Comparison of ENCODE assay signal across 16 cellular contexts in the genomic region with DNA sequence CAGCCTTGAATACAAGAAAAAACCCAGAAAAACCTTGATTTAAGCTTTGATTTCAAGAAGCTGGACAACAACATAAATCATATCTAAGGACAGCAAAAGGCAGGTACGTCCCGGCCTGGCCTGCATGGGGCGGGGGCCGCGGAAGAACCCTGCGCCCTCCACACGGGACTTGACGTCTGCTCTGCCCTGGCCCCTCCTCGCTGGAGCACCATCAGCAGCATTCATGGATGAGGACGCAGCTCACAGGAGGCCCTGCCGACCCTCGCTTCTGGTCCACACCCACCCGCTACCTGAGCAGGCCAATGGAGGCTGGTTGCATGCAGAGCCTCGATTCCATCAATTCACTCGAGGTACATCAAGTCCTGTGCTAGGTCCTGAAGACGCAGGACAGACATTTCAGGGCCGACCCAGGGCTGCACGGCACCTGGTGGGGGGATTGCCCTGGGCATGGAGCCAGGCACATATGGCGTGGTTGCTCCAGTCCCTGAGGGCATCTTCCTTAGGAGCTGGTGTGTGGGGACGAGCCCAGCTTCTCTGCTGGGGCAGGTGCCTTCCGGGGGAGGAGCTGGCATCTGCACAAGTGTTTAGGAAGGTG.
DNase-seq lines count a peak whose midpoint lies in the region; ATAC-seq and TF ChIP-seq lines count a peak whose summit lies in the region.
"Had no signal": no experiment of that assay in that cellular context is flagged by ENCODE, and none has a peak within 500 bp of the region (broad histone marks: within the 10 kb centered on the region; RNA-seq: fewer than 3 reads in every experiment).

No MANE protein-coding gene starts in this region.

- no peak overlapping the region for H3K27ac Mint-ChIP-seq in activated CD4-positive, alpha-beta T cell treated with anti-CD3 and anti-CD28 coated beads, Interleukin-2, amount 10 ng/mL, durations not matched to agents 7 days and 5 days
- H3K27ac Mint-ChIP-seq in H9 (no peak overlapping the region; a peak in 1 of 7 replicates), immature natural killer cell (peak overlapping the region in 1 of 6 donors; percentile 75)
- H3K27ac Mint-ChIP-seq in stimulated activated naive CD8-positive, alpha-beta T cell treated with anti-CD3 and anti-CD28 coated beads, Interleukin-15, amount 100 ng/mL, for 72 hours: no peak overlapping the region
- H3K27ac Mint-ChIP-seq: stimulated activated naive CD8-positive, alpha-beta T cell treated with anti-CD3 and anti-CD28 coated beads, Interleukin-15, Interleukin-2, amounts not matched to agents 100 ng/mL and 50 ng/mL, for 24 hours had no signal

- H2BK20ac ChIP-seq in H9 (ENCODE audit: low read depth, low read length, poor library complexity, severe bottlenecking): no peak overlapping the region

- no peak for TF ChIP-seq CTCF in H9 (conservative IDR thresholded peaks at IDR 0.05)

- no peak overlapping the region for H2BK5ac ChIP-seq in H9 (ENCODE audit: insufficient read length, low read length)

- H3K4me2 ChIP-seq in H9 (ENCODE audit: insufficient read depth, insufficient read length, low read length): no peak overlapping the region
- H3K4me2 ChIP-seq: PC-9 had no signal

- no peak overlapping the region for H3K56ac ChIP-seq in H9 (ENCODE audit: insufficient read length, low read depth, low read length)

- no peak overlapping the region for H3K9ac ChIP-seq in H9 (ENCODE audit: extremely low read depth, insufficient read length, low read length)

- H3K27ac ChIP-seq in H9 (ENCODE audit: insufficient read length, low read depth, low read length): no peak overlapping the region
- H3K27ac ChIP-seq: C4-2B, HL-60, PC-9 had no signal

- peaks cover 5% of the 10 kb centered on the region for H3K4me1 Mint-ChIP-seq in activated CD4-positive, alpha-beta T cell treated with anti-CD3 and anti-CD28 coated beads, Interleukin-2, amount 10 ng/mL, durations not matched to agents 7 days and 5 days
- H3K4me1 Mint-ChIP-seq in H9: peaks cover 0 to 12% of the 10 kb centered on the region in 2 experiments; a peak in 3 of 4 replicates
- peaks cover 13 to 14% of the 10 kb centered on the region in 2 donors for H3K4me1 Mint-ChIP-seq in immature natural killer cell
- peaks cover 11% of the 10 kb centered on the region for H3K4me1 Mint-ChIP-seq in stimulated activated naive CD8-positive, alpha-beta T cell treated with anti-CD3 and anti-CD28 coated beads, Interleukin-15, amount 100 ng/mL, for 72 hours

- no peaks in the 10 kb centered on the region for H3K36me3 Mint-ChIP-seq in activated CD4-positive, alpha-beta T cell treated with anti-CD3 and anti-CD28 coated beads, Interleukin-2, amount 10 ng/mL, durations not matched to agents 7 days and 5 days (ENCODE audit: low read depth)
- no peaks in the 10 kb centered on the region; a peak in 1 of 7 replicates for H3K36me3 Mint-ChIP-seq in H9 (ENCODE audit: insufficient read depth in 1 of 3, low read depth in 3 of 3)
- H3K36me3 Mint-ChIP-seq in immature natural killer cell: no peaks in the 10 kb centered on the region

- no peaks in the 10 kb centered on the region for H3K27me3 ChIP-seq in H9 (ENCODE audit: insufficient read depth, low read length)

- no peak overlapping the region for H3K23ac ChIP-seq in H9 (ENCODE audit: insufficient read length, low read depth, low read length)

- no peak overlapping the region for H3T11ph ChIP-seq in H9 (ENCODE audit: low read length)

- no peak overlapping the region for H3K14ac ChIP-seq in H9 (ENCODE audit: insufficient read depth, low read length)

- H4K5ac ChIP-seq in H9 (ENCODE audit: insufficient read length, low read depth, low read length): no peak overlapping the region

- no peak overlapping the region for H2AFZ ChIP-seq in H9 (ENCODE audit: low read length)
- H2AFZ ChIP-seq: PC-9 had no signal

- POLR2A ChIA-PET in activated CD4-positive, alpha-beta T cell treated with anti-CD3 and anti-CD28 coated beads, Interleukin-2, amount 10 ng/mL, durations not matched to agents 7 days and 5 days (lab: Charles Lee): no interaction called here

- no peak overlapping the region for H4K8ac ChIP-seq in H9 (replicated peaks; ENCODE audit: insufficient read length, low read depth, low read length)

- CTCF ChIA-PET in activated CD4-positive, alpha-beta T cell treated with anti-CD3 and anti-CD28 coated beads, Interleukin-2, amount 10 ng/mL, durations not matched to agents 7 days and 5 days (lab: Charles Lee): no interaction called here

- H2BK120ac ChIP-seq in H9 (ENCODE audit: low read depth, low read length, poor library complexity, severe bottlenecking): no peak overlapping the region

- no CpG with 5 or more reads among the region's 21 CpGs for WGBS in H9 (ENCODE audit: extremely low coverage, insufficient read length, low lambda C conversion rate)

- no peaks in the 10 kb centered on the region for H3K9me3 ChIP-seq in H9 (ENCODE audit: control insufficient read depth, low read depth, low read length)

- intact Hi-C loops in sciatic nerve (cut with DNase I): no loop called here

- H3K23me2 ChIP-seq in H9 (ENCODE audit: insufficient read length, low read depth, low read length, poor library complexity, severe bottlenecking): no peaks in the 10 kb centered on the region

- no peaks in the 10 kb centered on the region for H3K9me3 Mint-ChIP-seq in activated CD4-positive, alpha-beta T cell treated with anti-CD3 and anti-CD28 coated beads, Interleukin-2, amount 10 ng/mL, durations not matched to agents 7 days and 5 days
- H3K9me3 Mint-ChIP-seq in H9 (peaks cover 3 to 5% of the 10 kb centered on the region in 2 experiments; a peak in 2 of 5 replicates), immature natural killer cell (no peaks in the 10 kb centered on the region)
- no peaks in the 10 kb centered on the region for H3K9me3 Mint-ChIP-seq in stimulated activated naive CD8-positive, alpha-beta T cell treated with anti-CD3 and anti-CD28 coated beads, Interleukin-15, amount 100 ng/mL, for 72 hours
- H3K9me3 Mint-ChIP-seq: stimulated activated naive CD8-positive, alpha-beta T cell treated with anti-CD3 and anti-CD28 coated beads, Interleukin-15, Interleukin-2, amounts not matched to agents 100 ng/mL and 50 ng/mL, for 24 hours had no signal

- no peak overlapping the region for H3K4ac ChIP-seq in H9 (ENCODE audit: low read depth, low read length)

- no peak overlapping the region for H4K91ac ChIP-seq in H9 (ENCODE audit: insufficient read length, low read depth, low read length)

- no peak overlapping the region for H2AK5ac ChIP-seq in H9 (ENCODE audit: insufficient read length, low read length)

- DNase-seq in activated CD4-positive, alpha-beta T cell treated with anti-CD3 and anti-CD28 coated beads for 1 hour: peak; percentile 5
- no peak for DNase-seq in activated CD4-positive, alpha-beta T cell treated with anti-CD3 and anti-CD28 coated beads, Interleukin-2, amount 10 ng/mL, durations not matched to agents 7 days and 5 days
- DNase-seq in H9 (peak; percentile 26), immature natural killer cell (no peak), sciatic nerve (ENCODE audit: low spot score) (peak; percentile 38)
- DNase-seq in stimulated activated naive CD8-positive, alpha-beta T cell treated with anti-CD3 and anti-CD28 coated beads, Interleukin-15, amount 100 ng/mL, for 72 hours: no peak
- DNase-seq: activated gamma-delta T cell, glutamatergic neuron, NCI-H1417, PC-9, T1000 had no signal

- H3K4me3 Mint-ChIP-seq in activated CD4-positive, alpha-beta T cell treated with anti-CD3 and anti-CD28 coated beads, Interleukin-2, amount 10 ng/mL, durations not matched to agents 7 days and 5 days: no peak overlapping the region
- H3K4me3 Mint-ChIP-seq in H9: no peak overlapping the region
- peak overlapping the region; percentile 75 to 87 (median 87) for H3K4me3 Mint-ChIP-seq in immature natural killer cell
- no peak overlapping the region for H3K4me3 Mint-ChIP-seq in stimulated activated naive CD8-positive, alpha-beta T cell treated with anti-CD3 and anti-CD28 coated beads, Interleukin-15, amount 100 ng/mL, for 72 hours

- no peaks in the 10 kb centered on the region for H3K79me1 ChIP-seq in H9 (ENCODE audit: insufficient read depth, low read depth, low read length, poor library complexity, severe bottlenecking)

- no peaks in the 10 kb centered on the region for H3K4me1 ChIP-seq in H9 (ENCODE audit: insufficient read depth, low read length)

- no peaks in the 10 kb centered on the region for H4K20me1 ChIP-seq in H9 (ENCODE audit: control insufficient read depth, insufficient read depth, insufficient read length)

- H3K79me2 ChIP-seq in H9 (ENCODE audit: insufficient read depth, low read length): no peaks in the 10 kb centered on the region

- peaks cover 13% of the 10 kb centered on the region for H3K27me3 Mint-ChIP-seq in activated CD4-positive, alpha-beta T cell treated with anti-CD3 and anti-CD28 coated beads, Interleukin-2, amount 10 ng/mL, durations not matched to agents 7 days and 5 days
- H3K27me3 Mint-ChIP-seq in H9 (ENCODE audit: low read depth) (peaks cover 5% of the 10 kb centered on the region; the same call in 1 of the 2 replicates), immature natural killer cell (ENCODE audit: low read depth in 3 of 3) (peaks cover 0 to 3% (median 0%) of the 10 kb centered on the region in 3 donors)
- H3K27me3 Mint-ChIP-seq in stimulated activated naive CD8-positive, alpha-beta T cell treated with anti-CD3 and anti-CD28 coated beads, Interleukin-15, amount 100 ng/mL, for 72 hours: peaks cover 22% of the 10 kb centered on the region
- H3K27me3 Mint-ChIP-seq: stimulated activated naive CD8-positive, alpha-beta T cell treated with anti-CD3 and anti-CD28 coated beads, Interleukin-15, Interleukin-2, amounts not matched to agents 100 ng/mL and 50 ng/mL, for 24 hours had no signal

- no peak overlapping the region for H2BK15ac ChIP-seq in H9 (ENCODE audit: low read depth, low read length)

- no peak overlapping the region for H3K18ac ChIP-seq in H9 (ENCODE audit: insufficient read length, low read depth, low read length)

- ATAC-seq in sciatic nerve (no peak), GM19035 (IDR thresholded peaks at IDR 0.05; ENCODE audit: unreplicated experiment) (no peak), HG03460 (IDR thresholded peaks at IDR 0.05; ENCODE audit: unreplicated experiment) (no peak)
- no peak for ATAC-seq in stimulated activated naive CD8-positive, alpha-beta T cell treated with anti-CD3 and anti-CD28 coated beads, Interleukin-15, amount 100 ng/mL, for 72 hours

- no peak overlapping the region for H2BK12ac ChIP-seq in H9 (ENCODE audit: insufficient read length, low read depth, low read length)

Comparison
In these comparisons a context has a peak if more than half of its experiments do, and no peak if none do; other contexts are left out.
1. DNase-seq: peak in activated CD4-positive, alpha-beta T cell treated with anti-CD3 and anti-CD28 coated beads for 1 hour (single experiment), H9 (single experiment) and sciatic nerve (single experiment); none in activated CD4-positive, alpha-beta T cell treated with anti-CD3 and anti-CD28 coated beads, Interleukin-2, amount 10 ng/mL, durations not matched to agents 7 days and 5 days (single experiment), immature natural killer cell (0 of 3) and stimulated activated naive CD8-positive, alpha-beta T cell treated with anti-CD3 and anti-CD28 coated beads, Interleukin-15, amount 100 ng/mL, for 72 hours (0 of 2).
2. H3K4me3 Mint-ChIP-seq: peak in immature natural killer cell (5 of 5); none in activated CD4-positive, alpha-beta T cell treated with anti-CD3 and anti-CD28 coated beads, Interleukin-2, amount 10 ng/mL, durations not matched to agents 7 days and 5 days (single experiment), H9 (0 of 2) and stimulated activated naive CD8-positive, alpha-beta T cell treated with anti-CD3 and anti-CD28 coated beads, Interleukin-15, amount 100 ng/mL, for 72 hours (0 of 2).